In the genomic region with DNA sequence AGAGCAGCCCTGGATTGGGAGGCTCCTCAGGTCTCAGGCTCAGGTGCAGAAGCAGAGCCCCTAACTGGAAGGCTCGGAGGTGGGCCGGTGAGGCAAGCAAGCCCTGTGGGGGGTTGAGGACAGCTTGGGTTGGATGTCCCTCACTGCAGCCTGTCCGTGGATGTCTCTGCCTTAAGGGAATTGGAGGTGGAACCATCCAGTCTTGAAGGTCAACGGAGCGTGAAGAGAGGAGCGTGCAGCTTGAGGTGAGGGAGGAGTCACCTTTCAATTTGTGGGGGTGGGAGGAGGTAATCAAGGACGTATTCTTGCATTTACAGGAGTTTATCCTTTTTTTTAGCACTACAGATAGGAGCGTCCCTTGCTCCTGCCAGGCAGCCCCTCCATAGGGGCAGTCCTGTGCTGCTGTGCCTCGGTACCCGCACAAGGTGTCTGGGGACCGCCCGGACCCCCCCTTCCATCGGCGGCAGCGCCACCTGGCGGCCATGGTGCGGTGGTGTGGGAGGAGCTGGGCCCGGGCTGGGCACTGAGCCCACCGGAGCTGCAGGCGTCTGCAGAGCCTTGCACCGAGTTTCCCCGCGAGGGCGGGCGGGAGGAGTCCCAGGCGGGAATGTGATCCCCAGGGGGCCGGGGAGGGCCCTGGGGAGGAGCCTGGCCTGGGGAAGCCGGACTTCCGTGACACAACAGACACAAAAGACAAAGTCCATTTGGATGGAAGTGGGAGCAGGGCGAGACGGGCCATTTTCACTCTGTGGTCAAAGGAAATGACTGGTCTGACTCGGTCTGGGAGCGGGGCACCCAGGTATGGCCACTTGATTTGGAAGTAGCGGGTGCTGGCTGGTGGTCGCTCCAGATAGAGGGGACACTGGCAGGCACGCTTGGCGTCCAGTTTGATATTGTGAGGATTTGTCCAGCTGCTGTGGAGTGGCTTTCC, we compare ENCODE assay signal across 1 cellular context.
TF ChIP-seq lines count a peak whose summit lies in the region.

No MANE protein-coding gene starts in this region.

TF ChIP-seq in HepG2, 621 proteins besides CTCF, POLR2A, EP300 and RAD21 (continued from another document and continues in another):
- TF ChIP-seq, protein P1, sequence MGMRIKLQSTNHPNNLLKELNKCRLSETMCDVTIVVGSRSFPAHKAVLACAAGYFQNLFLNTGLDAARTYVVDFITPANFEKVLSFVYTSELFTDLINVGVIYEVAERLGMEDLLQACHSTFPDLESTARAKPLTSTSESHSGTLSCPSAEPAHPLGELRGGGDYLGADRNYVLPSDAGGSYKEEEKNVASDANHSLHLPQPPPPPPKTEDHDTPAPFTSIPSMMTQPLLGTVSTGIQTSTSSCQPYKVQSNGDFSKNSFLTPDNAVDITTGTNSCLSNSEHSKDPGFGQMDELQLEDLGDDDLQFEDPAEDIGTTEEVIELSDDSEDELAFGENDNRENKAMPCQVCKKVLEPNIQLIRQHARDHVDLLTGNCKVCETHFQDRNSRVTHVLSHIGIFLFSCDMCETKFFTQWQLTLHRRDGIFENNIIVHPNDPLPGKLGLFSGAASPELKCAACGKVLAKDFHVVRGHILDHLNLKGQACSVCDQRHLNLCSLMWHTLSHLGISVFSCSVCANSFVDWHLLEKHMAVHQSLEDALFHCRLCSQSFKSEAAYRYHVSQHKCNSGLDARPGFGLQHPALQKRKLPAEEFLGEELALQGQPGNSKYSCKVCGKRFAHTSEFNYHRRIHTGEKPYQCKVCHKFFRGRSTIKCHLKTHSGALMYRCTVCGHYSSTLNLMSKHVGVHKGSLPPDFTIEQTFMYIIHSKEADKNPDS (CRISPR knock-in tag; IDR thresholded peaks at IDR 0.05) = 0 out of 2 replicates have a peak, but pooled peaks have one; percentile 56
- TF ChIP-seq, protein P2, sequence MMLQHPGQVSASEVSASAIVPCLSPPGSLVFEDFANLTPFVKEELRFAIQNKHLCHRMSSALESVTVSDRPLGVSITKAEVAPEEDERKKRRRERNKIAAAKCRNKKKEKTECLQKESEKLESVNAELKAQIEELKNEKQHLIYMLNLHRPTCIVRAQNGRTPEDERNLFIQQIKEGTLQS (CRISPR knock-in tag; IDR thresholded peaks at IDR 0.05) = no peak
- TF ChIP-seq LCORL (IDR thresholded peaks at IDR 0.05) (no peak), LCORL (CRISPR knock-in tag; IDR thresholded peaks at IDR 0.05) (peak; percentile 97), ZNF766 (CRISPR knock-in tag; IDR thresholded peaks at IDR 0.05; ENCODE audit: borderline replicate concordance) (peak; percentile 82; the same call in 1 of the 2 replicates), ZNF234 (CRISPR knock-in tag; conservative IDR thresholded peaks at IDR 0.05) (no peak), FOSL2 (CRISPR knock-in tag; IDR thresholded peaks at IDR 0.05) (peak; percentile 44), ZNF775 (CRISPR knock-in tag; IDR thresholded peaks at IDR 0.05; ENCODE audit: borderline replicate concordance) (no peak), CC2D1A (CRISPR knock-in tag; IDR thresholded peaks at IDR 0.05) (no peak), DPF2 (CRISPR knock-in tag; IDR thresholded peaks at IDR 0.05; ENCODE audit: borderline replicate concordance, low read depth) (peak; percentile 49), MIXL1 (CRISPR knock-in tag; IDR thresholded peaks at IDR 0.05) (no peak), ATRX (CRISPR knock-in tag; IDR thresholded peaks at IDR 0.05; ENCODE audit: borderline replicate concordance) (no peak), ZNF230 (CRISPR knock-in tag; IDR thresholded peaks at IDR 0.05) (peak; percentile 91), ZNF672 (CRISPR knock-in tag; IDR thresholded peaks at IDR 0.05) (no peak), MEIS2 (CRISPR knock-in tag; IDR thresholded peaks at IDR 0.05) (peak; percentile 93), DNMT3B (CRISPR knock-in tag; conservative IDR thresholded peaks at IDR 0.05) (no peak), CBX1 (IDR thresholded peaks at IDR 0.05; ENCODE audit: low read depth) (peak; percentile 75), U2AF1 (optimal IDR thresholded peaks at IDR 0.05; ENCODE audit: low read depth, low read length) (no peak), ZNF879 (CRISPR knock-in tag; IDR thresholded peaks at IDR 0.05) (no peak)
- TF ChIP-seq, protein P3, sequence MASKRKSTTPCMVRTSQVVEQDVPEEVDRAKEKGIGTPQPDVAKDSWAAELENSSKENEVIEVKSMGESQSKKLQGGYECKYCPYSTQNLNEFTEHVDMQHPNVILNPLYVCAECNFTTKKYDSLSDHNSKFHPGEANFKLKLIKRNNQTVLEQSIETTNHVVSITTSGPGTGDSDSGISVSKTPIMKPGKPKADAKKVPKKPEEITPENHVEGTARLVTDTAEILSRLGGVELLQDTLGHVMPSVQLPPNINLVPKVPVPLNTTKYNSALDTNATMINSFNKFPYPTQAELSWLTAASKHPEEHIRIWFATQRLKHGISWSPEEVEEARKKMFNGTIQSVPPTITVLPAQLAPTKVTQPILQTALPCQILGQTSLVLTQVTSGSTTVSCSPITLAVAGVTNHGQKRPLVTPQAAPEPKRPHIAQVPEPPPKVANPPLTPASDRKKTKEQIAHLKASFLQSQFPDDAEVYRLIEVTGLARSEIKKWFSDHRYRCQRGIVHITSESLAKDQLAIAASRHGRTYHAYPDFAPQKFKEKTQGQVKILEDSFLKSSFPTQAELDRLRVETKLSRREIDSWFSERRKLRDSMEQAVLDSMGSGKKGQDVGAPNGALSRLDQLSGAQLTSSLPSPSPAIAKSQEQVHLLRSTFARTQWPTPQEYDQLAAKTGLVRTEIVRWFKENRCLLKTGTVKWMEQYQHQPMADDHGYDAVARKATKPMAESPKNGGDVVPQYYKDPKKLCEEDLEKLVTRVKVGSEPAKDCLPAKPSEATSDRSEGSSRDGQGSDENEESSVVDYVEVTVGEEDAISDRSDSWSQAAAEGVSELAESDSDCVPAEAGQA (IDR thresholded peaks at IDR 0.05; ENCODE audit: low read depth) = no peak
- TF ChIP-seq, protein P3 (CRISPR knock-in tag; IDR thresholded peaks at IDR 0.05; ENCODE audit: borderline replicate concordance) = 0 out of 2 replicates have a peak, but pooled peaks have one; percentile 73
- TF ChIP-seq, protein P4, sequence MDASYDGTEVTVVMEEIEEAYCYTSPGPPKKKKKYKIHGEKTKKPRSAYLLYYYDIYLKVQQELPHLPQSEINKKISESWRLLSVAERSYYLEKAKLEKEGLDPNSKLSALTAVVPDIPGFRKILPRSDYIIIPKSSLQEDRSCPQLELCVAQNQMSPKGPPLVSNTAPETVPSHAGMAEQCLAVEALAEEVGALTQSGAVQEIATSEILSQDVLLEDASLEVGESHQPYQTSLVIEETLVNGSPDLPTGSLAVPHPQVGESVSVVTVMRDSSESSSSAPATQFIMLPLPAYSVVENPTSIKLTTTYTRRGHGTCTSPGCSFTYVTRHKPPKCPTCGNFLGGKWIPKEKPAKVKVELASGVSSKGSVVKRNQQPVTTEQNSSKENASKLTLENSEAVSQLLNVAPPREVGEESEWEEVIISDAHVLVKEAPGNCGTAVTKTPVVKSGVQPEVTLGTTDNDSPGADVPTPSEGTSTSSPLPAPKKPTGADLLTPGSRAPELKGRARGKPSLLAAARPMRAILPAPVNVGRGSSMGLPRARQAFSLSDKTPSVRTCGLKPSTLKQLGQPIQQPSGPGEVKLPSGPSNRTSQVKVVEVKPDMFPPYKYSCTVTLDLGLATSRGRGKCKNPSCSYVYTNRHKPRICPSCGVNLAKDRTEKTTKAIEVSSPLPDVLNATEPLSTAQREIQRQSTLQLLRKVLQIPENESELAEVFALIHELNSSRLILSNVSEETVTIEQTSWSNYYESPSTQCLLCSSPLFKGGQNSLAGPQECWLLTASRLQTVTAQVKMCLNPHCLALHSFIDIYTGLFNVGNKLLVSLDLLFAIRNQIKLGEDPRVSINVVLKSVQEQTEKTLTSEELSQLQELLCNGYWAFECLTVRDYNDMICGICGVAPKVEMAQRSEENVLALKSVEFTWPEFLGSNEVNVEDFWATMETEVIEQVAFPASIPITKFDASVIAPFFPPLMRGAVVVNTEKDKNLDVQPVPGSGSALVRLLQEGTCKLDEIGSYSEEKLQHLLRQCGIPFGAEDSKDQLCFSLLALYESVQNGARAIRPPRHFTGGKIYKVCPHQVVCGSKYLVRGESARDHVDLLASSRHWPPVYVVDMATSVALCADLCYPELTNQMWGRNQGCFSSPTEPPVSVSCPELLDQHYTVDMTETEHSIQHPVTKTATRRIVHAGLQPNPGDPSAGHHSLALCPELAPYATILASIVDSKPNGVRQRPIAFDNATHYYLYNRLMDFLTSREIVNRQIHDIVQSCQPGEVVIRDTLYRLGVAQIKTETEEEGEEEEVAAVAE (CRISPR knock-in tag; IDR thresholded peaks at IDR 0.05; ENCODE audit: borderline replicate concordance) = peak; percentile 86
- TF ChIP-seq, protein P5, sequence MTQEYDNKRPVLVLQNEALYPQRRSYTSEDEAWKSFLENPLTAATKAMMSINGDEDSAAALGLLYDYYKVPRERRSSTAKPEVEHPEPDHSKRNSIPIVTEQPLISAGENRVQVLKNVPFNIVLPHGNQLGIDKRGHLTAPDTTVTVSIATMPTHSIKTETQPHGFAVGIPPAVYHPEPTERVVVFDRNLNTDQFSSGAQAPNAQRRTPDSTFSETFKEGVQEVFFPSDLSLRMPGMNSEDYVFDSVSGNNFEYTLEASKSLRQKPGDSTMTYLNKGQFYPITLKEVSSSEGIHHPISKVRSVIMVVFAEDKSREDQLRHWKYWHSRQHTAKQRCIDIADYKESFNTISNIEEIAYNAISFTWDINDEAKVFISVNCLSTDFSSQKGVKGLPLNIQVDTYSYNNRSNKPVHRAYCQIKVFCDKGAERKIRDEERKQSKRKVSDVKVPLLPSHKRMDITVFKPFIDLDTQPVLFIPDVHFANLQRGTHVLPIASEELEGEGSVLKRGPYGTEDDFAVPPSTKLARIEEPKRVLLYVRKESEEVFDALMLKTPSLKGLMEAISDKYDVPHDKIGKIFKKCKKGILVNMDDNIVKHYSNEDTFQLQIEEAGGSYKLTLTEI (CRISPR knock-in tag; conservative IDR thresholded peaks at IDR 0.05) = no peak
- TF ChIP-seq, protein P6, sequence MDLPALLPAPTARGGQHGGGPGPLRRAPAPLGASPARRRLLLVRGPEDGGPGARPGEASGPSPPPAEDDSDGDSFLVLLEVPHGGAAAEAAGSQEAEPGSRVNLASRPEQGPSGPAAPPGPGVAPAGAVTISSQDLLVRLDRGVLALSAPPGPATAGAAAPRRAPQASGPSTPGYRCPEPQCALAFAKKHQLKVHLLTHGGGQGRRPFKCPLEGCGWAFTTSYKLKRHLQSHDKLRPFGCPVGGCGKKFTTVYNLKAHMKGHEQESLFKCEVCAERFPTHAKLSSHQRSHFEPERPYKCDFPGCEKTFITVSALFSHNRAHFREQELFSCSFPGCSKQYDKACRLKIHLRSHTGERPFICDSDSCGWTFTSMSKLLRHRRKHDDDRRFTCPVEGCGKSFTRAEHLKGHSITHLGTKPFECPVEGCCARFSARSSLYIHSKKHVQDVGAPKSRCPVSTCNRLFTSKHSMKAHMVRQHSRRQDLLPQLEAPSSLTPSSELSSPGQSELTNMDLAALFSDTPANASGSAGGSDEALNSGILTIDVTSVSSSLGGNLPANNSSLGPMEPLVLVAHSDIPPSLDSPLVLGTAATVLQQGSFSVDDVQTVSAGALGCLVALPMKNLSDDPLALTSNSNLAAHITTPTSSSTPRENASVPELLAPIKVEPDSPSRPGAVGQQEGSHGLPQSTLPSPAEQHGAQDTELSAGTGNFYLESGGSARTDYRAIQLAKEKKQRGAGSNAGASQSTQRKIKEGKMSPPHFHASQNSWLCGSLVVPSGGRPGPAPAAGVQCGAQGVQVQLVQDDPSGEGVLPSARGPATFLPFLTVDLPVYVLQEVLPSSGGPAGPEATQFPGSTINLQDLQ (CRISPR knock-in tag; IDR thresholded peaks at IDR 0.05) = no peak; the same call in 1 of the 2 replicates
- TF ChIP-seq, protein P7, sequence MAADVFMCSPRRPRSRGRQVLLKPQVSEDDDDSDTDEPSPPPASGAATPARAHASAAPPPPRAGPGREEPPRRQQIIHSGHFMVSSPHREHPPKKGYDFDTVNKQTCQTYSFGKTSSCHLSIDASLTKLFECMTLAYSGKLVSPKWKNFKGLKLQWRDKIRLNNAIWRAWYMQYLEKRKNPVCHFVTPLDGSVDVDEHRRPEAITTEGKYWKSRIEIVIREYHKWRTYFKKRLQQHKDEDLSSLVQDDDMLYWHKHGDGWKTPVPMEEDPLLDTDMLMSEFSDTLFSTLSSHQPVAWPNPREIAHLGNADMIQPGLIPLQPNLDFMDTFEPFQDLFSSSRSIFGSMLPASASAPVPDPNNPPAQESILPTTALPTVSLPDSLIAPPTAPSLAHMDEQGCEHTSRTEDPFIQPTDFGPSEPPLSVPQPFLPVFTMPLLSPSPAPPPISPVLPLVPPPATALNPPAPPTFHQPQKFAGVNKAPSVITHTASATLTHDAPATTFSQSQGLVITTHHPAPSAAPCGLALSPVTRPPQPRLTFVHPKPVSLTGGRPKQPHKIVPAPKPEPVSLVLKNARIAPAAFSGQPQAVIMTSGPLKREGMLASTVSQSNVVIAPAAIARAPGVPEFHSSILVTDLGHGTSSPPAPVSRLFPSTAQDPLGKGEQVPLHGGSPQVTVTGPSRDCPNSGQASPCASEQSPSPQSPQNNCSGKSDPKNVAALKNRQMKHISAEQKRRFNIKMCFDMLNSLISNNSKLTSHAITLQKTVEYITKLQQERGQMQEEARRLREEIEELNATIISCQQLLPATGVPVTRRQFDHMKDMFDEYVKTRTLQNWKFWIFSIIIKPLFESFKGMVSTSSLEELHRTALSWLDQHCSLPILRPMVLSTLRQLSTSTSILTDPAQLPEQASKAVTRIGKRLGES (CRISPR knock-in tag; IDR thresholded peaks at IDR 0.05; ENCODE audit: borderline replicate concordance) = no peak
- TF ChIP-seq, protein P8, sequence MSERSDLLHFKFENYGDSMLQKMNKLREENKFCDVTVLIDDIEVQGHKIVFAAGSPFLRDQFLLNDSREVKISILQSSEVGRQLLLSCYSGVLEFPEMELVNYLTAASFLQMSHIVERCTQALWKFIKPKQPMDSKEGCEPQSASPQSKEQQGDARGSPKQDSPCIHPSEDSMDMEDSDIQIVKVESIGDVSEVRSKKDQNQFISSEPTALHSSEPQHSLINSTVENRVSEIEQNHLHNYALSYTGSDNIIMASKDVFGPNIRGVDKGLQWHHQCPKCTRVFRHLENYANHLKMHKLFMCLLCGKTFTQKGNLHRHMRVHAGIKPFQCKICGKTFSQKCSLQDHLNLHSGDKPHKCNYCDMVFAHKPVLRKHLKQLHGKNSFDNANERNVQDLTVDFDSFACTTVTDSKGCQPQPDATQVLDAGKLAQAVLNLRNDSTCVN (CRISPR knock-in tag; IDR thresholded peaks at IDR 0.05; ENCODE audit: borderline replicate concordance) = peak; percentile 33; the same call in 1 of the 2 replicates
